ENCODE assay signal across 11 cellular contexts in the genomic region with DNA sequence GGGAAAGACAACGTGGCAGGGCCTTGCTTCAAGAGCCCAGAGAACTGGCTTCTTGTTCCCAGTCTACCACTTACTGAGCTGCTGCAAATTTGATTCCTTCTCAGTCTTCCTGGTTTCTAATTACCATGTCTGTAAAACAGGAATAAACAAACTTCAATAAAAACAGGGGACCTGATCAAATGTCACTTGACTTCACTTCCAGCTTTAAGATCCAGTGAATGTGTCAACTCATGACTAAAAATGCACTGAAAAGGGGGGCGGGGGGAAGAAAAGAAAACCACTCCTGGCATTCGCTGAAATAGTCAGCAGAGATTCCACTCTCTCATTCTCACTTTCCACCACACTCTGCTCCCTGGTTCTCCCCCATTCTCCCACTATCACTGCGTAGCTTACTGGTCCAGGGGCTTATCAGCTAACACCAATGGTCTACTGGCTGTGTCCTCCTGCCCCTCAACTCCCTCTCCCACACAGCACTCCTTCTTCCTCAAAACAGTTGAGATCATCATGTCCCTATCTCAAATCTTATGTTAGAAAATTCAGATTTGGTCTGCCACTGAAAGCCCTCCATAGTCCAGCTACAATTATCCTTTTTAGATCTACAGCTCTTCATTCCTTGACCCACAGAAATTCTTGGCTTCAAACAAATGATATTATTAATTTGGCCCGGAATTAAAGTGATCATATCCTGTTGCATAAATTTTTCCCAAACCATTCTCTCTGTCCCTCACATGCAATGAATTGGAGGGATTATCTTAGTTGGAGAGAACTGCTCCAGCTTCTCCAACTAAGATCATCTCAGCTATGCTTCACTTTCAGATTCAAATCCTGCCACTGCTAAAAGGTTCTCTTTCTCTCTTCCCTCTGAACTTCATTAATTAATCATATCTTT.
DNase-seq lines count a peak whose midpoint lies in the region; ATAC-seq and TF ChIP-seq lines count a peak whose summit lies in the region.
"Had no signal": no experiment of that assay in that cellular context is flagged by ENCODE, and none has a peak within 500 bp of the region (broad histone marks: within the 10 kb centered on the region; RNA-seq: fewer than 3 reads in every experiment).

No MANE protein-coding gene starts in this region.

- no peaks in the 10 kb centered on the region for H3F3A ChIP-seq in PC-3 (ENCODE audit: low read length, unreplicated experiment)

- 62% methylated on average over 5 of the region's 5 CpGs for WGBS in right cardiac atrium

- H3K4me1 ChIP-seq in HCT116 (ENCODE audit: control insufficient read depth in 1 of 2, insufficient read depth in 2 of 2, low read length in 2 of 2), result peaks cover 21 to 59% of the 10 kb centered on the region in 2 experiments
- H3K4me1 ChIP-seq in PC-3 (ENCODE audit: insufficient read depth, low read length), result peaks cover 57% of the 10 kb centered on the region
- H3K4me1 ChIP-seq in parathyroid adenoma, result peaks cover 5% of the 10 kb centered on the region
- no peaks in the 10 kb centered on the region for H3K4me1 ChIP-seq in right cardiac atrium (ENCODE audit: control insufficient read depth, insufficient read depth, low read length)

- H3K27me3 ChIP-seq in HCT116 (ENCODE audit: insufficient read depth, low read length) (no peaks in the 10 kb centered on the region), PC-3 (ENCODE audit: low read length) (no peaks in the 10 kb centered on the region), parathyroid adenoma (ENCODE audit: control insufficient read depth, insufficient read depth, low read length) (no peaks in the 10 kb centered on the region), right cardiac atrium (ENCODE audit: control insufficient read depth, insufficient read depth) (no peaks in the 10 kb centered on the region)
- H3K27me3 ChIP-seq: SJCRH30 had no signal

- TF ChIP-seq CTCF in HCT116 (IDR thresholded peaks at IDR 0.05 in 2 of 3, conservative IDR thresholded peaks at IDR 0.05 in 1 of 3; ENCODE audit: borderline replicate concordance in 1 of 3, insufficient read depth in 1 of 3, low read depth in 2 of 3, low read length in 2 of 3) (no peak), PC-3 (conservative IDR thresholded peaks at IDR 0.05; ENCODE audit: low read depth, low read length) (no peak), parathyroid adenoma (IDR thresholded peaks at IDR 0.05) (no peak)

- H2AFZ ChIP-seq in HCT116 (ENCODE audit: low read depth, low read length, poor library complexity, severe bottlenecking) (peak overlapping the region; percentile 48), PC-3 (ENCODE audit: low read length) (no peak overlapping the region), parathyroid adenoma (peak overlapping the region; percentile 3)

- no peak overlapping the region for H3K27ac ChIP-seq in HCT116 (ENCODE audit: low read depth, low read length)
- H3K27ac ChIP-seq in PC-3 (ENCODE audit: low read length), result peak overlapping the region; percentile 26
- H3K27ac ChIP-seq in epithelial cell of prostate, result peak overlapping the region; percentile 94
- H3K27ac ChIP-seq in parathyroid adenoma, result no peak overlapping the region
- no peak overlapping the region for H3K27ac ChIP-seq in right cardiac atrium (ENCODE audit: low read length)

- ATAC-seq in HCT116 (no peak), PC-3 (peak; percentile 28), GM19324 (IDR thresholded peaks at IDR 0.05; ENCODE audit: low FRiP score, unreplicated experiment) (no peak), right cardiac atrium (no peak)

- DNase-seq in HCT116 (ENCODE audit: low read depth, low spot score) (no peak), PC-3 (peak; percentile 42), epithelial cell of prostate (ENCODE audit: low read depth, low spot score) (no peak), right cardiac atrium (no peak), head of caudate nucleus (no peak), dermis blood vessel endothelial cell (no peak)
- DNase-seq: activated CD4-positive, CD25-positive, alpha-beta regulatory T cell; substantia nigra had no signal

- RAD21 ChIA-PET in HCT116 (lab: Charles Lee; ENCODE audit: low non-redundant PET in 1 of 2, low total read pairs in 2 of 2, uncharacterized antibody in 2 of 2, unreplicated experiment in 2 of 2), result no interaction called here

- intact Hi-C loops in HCT116 (cut with micrococcal nuclease), result no loop called here
- intact Hi-C loops in PC-3 (cut with micrococcal nuclease), result loop anchor here (5.0 to 10.0 kb wide), 3 partner anchors 50 to 495 kb away; a partner anchor contains a TSS
- intact Hi-C loops in right cardiac atrium (cut with DNase I), result no loop called here
- intact Hi-C loops in head of caudate nucleus (cut with DNase I), result no loop called here

- BruUV-seq in HCT116 (replicated peaks; lab: Mats Ljungman, UMichigan) (no TSS peak), PC-3 (replicated peaks; lab: Mats Ljungman, UMichigan) (no TSS peak)

- no peaks in the 10 kb centered on the region for H3K79me2 ChIP-seq in HCT116 (ENCODE audit: insufficient read depth, low read length)
- H3K79me2 ChIP-seq in PC-3 (ENCODE audit: low read length), result no peaks in the 10 kb centered on the region
- no peaks in the 10 kb centered on the region for H3K79me2 ChIP-seq in parathyroid adenoma

- TF ChIP-seq RAD21 in HCT116 (IDR thresholded peaks at IDR 0.05; ENCODE audit: low read depth), result no peak

- no peaks in the 10 kb centered on the region for H4K20me1 ChIP-seq in HCT116 (ENCODE audit: insufficient read depth)
- H4K20me1 ChIP-seq in PC-3 (ENCODE audit: low read length), result no peaks in the 10 kb centered on the region

- POLR2A ChIA-PET in HCT116 (lab: Charles Lee) (interaction anchor here (0.6 to 1.0 kb wide), 3 partner anchors 9 to 86 kb away, joined by 3 to 10 read pairs (median 7); no protein-coding TSS in a partner anchor), PC-3 (lab: Charles Lee; ENCODE audit: unreplicated experiment) (no interaction called here)

- H3K9ac ChIP-seq in HCT116 (ENCODE audit: low read length) (no peak overlapping the region), PC-3 (ENCODE audit: low read length) (no peak overlapping the region), parathyroid adenoma (no peak overlapping the region)

- H3K9me2 ChIP-seq in HCT116 (ENCODE audit: insufficient read depth) (no peaks in the 10 kb centered on the region), PC-3 (replicated peaks; ENCODE audit: low read length) (no peaks in the 10 kb centered on the region)

- H3K4me3 ChIP-seq in HCT116 (replicated peaks in 1 of 2; ENCODE audit: low read depth in 1 of 2, low read length in 2 of 2) (no peak overlapping the region), PC-3 (ENCODE audit: low read length) (no peak overlapping the region), parathyroid adenoma (ENCODE audit: low read depth, low read length) (no peak overlapping the region), right cardiac atrium (ENCODE audit: low read length) (no peak overlapping the region)
- H3K4me3 ChIP-seq: SJCRH30 had no signal

- CTCF ChIA-PET in HCT116 (lab: Charles Lee), result interaction anchor here (1.2 kb wide), 1 partner anchor 98 kb away, joined by 4 read pairs; no protein-coding TSS in a partner anchor
- CTCF ChIA-PET in PC-3 (lab: Charles Lee), result interaction anchor here (0.6 kb wide), 1 partner anchor 177 kb away, joined by 9 read pairs; no protein-coding TSS in a partner anchor

- TF ChIP-seq POLR2A in HCT116 (IDR thresholded peaks at IDR 0.05; ENCODE audit: borderline replicate concordance, extremely low read depth, insufficient read depth, insufficient read length), result no peak

- H3K4me2 ChIP-seq in HCT116 (ENCODE audit: low read length) (no peak overlapping the region), PC-3 (ENCODE audit: low read length) (peak overlapping the region; percentile 26; the same call in 1 of the 2 replicates), parathyroid adenoma (ENCODE audit: low read length) (no peak overlapping the region)

- H3K9me3 ChIP-seq in HCT116 (ENCODE audit: control insufficient read depth in 1 of 2, insufficient read depth in 1 of 2, low read depth in 1 of 2, low read length in 2 of 2) (no peaks in the 10 kb centered on the region), PC-3 (ENCODE audit: low read length) (no peaks in the 10 kb centered on the region), parathyroid adenoma (ENCODE audit: control insufficient read depth, low read length) (no peaks in the 10 kb centered on the region), right cardiac atrium (ENCODE audit: control insufficient read depth, low read length) (no peaks in the 10 kb centered on the region)
- H3K9me3 ChIP-seq: SJCRH30 had no signal

- H3K36me3 ChIP-seq in HCT116 (ENCODE audit: control insufficient read depth in 1 of 2, insufficient read depth in 2 of 2, low read length in 2 of 2) (no peaks in the 10 kb centered on the region), PC-3 (ENCODE audit: low read depth, low read length) (no peaks in the 10 kb centered on the region), parathyroid adenoma (ENCODE audit: control insufficient read depth, insufficient read depth, low read length) (no peaks in the 10 kb centered on the region)
- H3K36me3 ChIP-seq: SJCRH30 had no signal

TF ChIP-seq in HCT116, 20 proteins besides CTCF, POLR2A, EP300 and RAD21:
- no peak for TF ChIP-seq SRF (IDR thresholded peaks at IDR 0.05; ENCODE audit: low read depth)
- no peak for TF ChIP-seq POLR2AphosphoS5 (IDR thresholded peaks at IDR 0.05; ENCODE audit: low read depth, low read length)
- no peak for TF ChIP-seq EZH2 (IDR thresholded peaks at IDR 0.05)
- TF ChIP-seq, protein P1, sequence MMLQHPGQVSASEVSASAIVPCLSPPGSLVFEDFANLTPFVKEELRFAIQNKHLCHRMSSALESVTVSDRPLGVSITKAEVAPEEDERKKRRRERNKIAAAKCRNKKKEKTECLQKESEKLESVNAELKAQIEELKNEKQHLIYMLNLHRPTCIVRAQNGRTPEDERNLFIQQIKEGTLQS (IDR thresholded peaks at IDR 0.05), result no peak
- no peak for TF ChIP-seq YY1 (IDR thresholded peaks at IDR 0.05; ENCODE audit: extremely low read depth, insufficient replicate concordance, low read depth, low read length)
- no peak for TF ChIP-seq CEBPB (IDR thresholded peaks at IDR 0.05; ENCODE audit: low read depth)
- TF ChIP-seq TCF7L2 (IDR thresholded peaks at IDR 0.05; ENCODE audit: borderline replicate concordance, extremely low read depth, insufficient read depth, insufficient read length), result no peak
- no peak for TF ChIP-seq ELF1 (IDR thresholded peaks at IDR 0.05; ENCODE audit: borderline replicate concordance, low read depth)
- no peak for TF ChIP-seq CBX3 (IDR thresholded peaks at IDR 0.05; ENCODE audit: low read depth)
- TF ChIP-seq, protein P2, sequence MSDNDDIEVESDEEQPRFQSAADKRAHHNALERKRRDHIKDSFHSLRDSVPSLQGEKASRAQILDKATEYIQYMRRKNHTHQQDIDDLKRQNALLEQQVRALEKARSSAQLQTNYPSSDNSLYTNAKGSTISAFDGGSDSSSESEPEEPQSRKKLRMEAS (IDR thresholded peaks at IDR 0.05), result no peak
- no peak for TF ChIP-seq ZFX (IDR thresholded peaks at IDR 0.05)
- TF ChIP-seq JUND (IDR thresholded peaks at IDR 0.05), result no peak
- no peak for TF ChIP-seq SIN3A (IDR thresholded peaks at IDR 0.05; ENCODE audit: low read depth)
- no peak for TF ChIP-seq ZNF274 (IDR thresholded peaks at IDR 0.05; ENCODE audit: low read depth, low read length)

Comparison
In these comparisons a context has a peak if more than half of its experiments do, and no peak if none do; other contexts are left out.
1. H3K27ac ChIP-seq: peak in PC-3 (single experiment) and epithelial cell of prostate (single experiment); none in HCT116 (single experiment), parathyroid adenoma (single experiment) and right cardiac atrium (single experiment).